21 cellular contexts compared by ENCODE assay signal in the genomic region with DNA sequence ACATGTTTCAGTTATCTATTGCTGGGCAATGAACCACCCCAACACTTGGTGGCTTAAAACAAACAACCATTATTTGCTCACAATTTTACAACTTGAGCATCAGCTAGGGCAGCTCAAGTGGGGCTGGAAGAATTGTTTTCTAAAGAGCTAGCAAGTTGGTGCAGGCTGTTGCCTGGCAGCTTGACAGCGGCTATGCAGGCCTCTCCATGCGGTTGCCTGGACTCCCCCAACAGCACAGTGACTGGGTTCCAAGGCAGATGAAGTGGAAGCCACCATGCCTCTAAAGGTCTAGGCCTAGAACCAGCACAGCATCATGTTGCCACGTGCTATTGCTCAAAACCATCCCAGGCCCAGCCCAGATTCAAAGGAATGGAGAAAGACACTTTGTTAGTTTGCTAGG.
A peak's percentile ranks its signal among the peaks of the same experiment; 100 is the strongest.
DNase-seq lines count a peak whose midpoint lies in the region; ATAC-seq and TF ChIP-seq lines count a peak whose summit lies in the region.
"Had no signal": no experiment of that assay in that cellular context is flagged by ENCODE, and none has a peak within 500 bp of the region (broad histone marks: within the 10 kb centered on the region; RNA-seq: fewer than 3 reads in every experiment).

No MANE protein-coding gene starts in this region.

- no peaks in the 10 kb centered on the region for H3K4me1 ChIP-seq in upper lobe of right lung

- DNase-seq in SHP77 (lab: John Stamatoyannopoulos, UW): peak; percentile 18 to 24
- no peak for DNase-seq in SHP77 treated with DMSO at 0.1 percent for 48 hours (lab: John Stamatoyannopoulos, UW)
- peak; percentile 86 for DNase-seq in NCI-H510A (lab: John Stamatoyannopoulos, UW)
- DNase-seq in upper lobe of right lung: no peak
- no peak for DNase-seq in GF-D8 (lab: John Stamatoyannopoulos, UW)
- no peak for DNase-seq in activated naive CD4-positive, alpha-beta T cell treated with anti-CD3 and anti-CD28 coated beads, Interleukin-2, amount 50 U/mL, for 72 hours (ENCODE audit: low spot score in 2 of 2)
- DNase-seq: activated CD8-positive, alpha-beta T cell treated with anti-CD3 and anti-CD28 coated beads, Interleukin-2, amount 10 ng/mL, durations not matched to agents 7 days and 5 days; activated naive CD4-positive, alpha-beta T cell treated with Interleukin-2 at 50 U/mL for 16 hours; activated T-cell treated with anti-CD3 and anti-CD28 coated beads, Interleukin-2, amount 50 U/mL, for 24 hours; DND-41; esophagus squamous epithelium; spleen; T-helper 17 cell had no signal

- no peak overlapping the region for H3K4me3 ChIP-seq in upper lobe of right lung
- H3K4me3 ChIP-seq: esophagus squamous epithelium, neural progenitor cell, SJSA1, spleen had no signal

- H3K36me3 ChIP-seq in upper lobe of right lung: no peaks in the 10 kb centered on the region
- H3K36me3 ChIP-seq: esophagus squamous epithelium, neural progenitor cell, SJSA1, spleen had no signal

- no peaks in the 10 kb centered on the region for H3K36me3 Mint-ChIP-seq in activated naive CD4-positive, alpha-beta T cell treated with anti-CD3 and anti-CD28 coated beads, Interleukin-2, amount 50 U/mL, for 72 hours
- H3K36me3 Mint-ChIP-seq: CD14-positive monocyte, neural progenitor cell had no signal

- intact Hi-C loops in upper lobe of right lung (cut with DNase I): no loop called here

- H3K9me3 ChIP-seq in upper lobe of right lung: no peaks in the 10 kb centered on the region
- H3K9me3 ChIP-seq: esophagus squamous epithelium, SJSA1, spleen had no signal

- no peak overlapping the region for H3K27ac ChIP-seq in upper lobe of right lung
- H3K27ac ChIP-seq: neural progenitor cell, SJSA1, spleen had no signal

- ATAC-seq in esophagus mucosa (peak; percentile 11), upper lobe of right lung (peak; percentile 31), HG02852 (IDR thresholded peaks at IDR 0.05; ENCODE audit: unreplicated experiment) (no peak)
- no peak for ATAC-seq in activated naive CD4-positive, alpha-beta T cell treated with anti-CD3 and anti-CD28 coated beads, Interleukin-2, amount 50 U/mL, for 72 hours
- ATAC-seq: activated CD4-positive, CD25-positive, alpha-beta regulatory T cell treated with anti-CD3 and anti-CD28 coated beads, Interleukin-2, amount 50 U/mL, for 24 hours; activated CD8-positive, alpha-beta T cell treated with anti-CD3 and anti-CD28 coated beads, Interleukin-2, amount 10 ng/mL, durations not matched to agents 7 days and 5 days; left lobe of liver; T-helper 17 cell had no signal

- no peaks in the 10 kb centered on the region for H3K27me3 ChIP-seq in upper lobe of right lung
- H3K27me3 ChIP-seq: esophagus squamous epithelium, neural progenitor cell, SJSA1, spleen had no signal

- H3K27ac Mint-ChIP-seq in activated naive CD4-positive, alpha-beta T cell treated with anti-CD3 and anti-CD28 coated beads, Interleukin-2, amount 50 U/mL, for 72 hours: no peak overlapping the region
- H3K27ac Mint-ChIP-seq: activated CD8-positive, alpha-beta T cell treated with anti-CD3 and anti-CD28 coated beads, Interleukin-2, amount 10 ng/mL, durations not matched to agents 7 days and 5 days; activated T-cell treated with anti-CD3 and anti-CD28 coated beads, Interleukin-2, amount 50 U/mL, for 24 hours; neural progenitor cell; T-helper 17 cell had no signal

- peaks cover 0 to 3% of the 10 kb centered on the region in 2 donors for H3K9me3 Mint-ChIP-seq in activated naive CD4-positive, alpha-beta T cell treated with anti-CD3 and anti-CD28 coated beads, Interleukin-2, amount 50 U/mL, for 72 hours
- H3K9me3 Mint-ChIP-seq: activated T-cell treated with anti-CD3 and anti-CD28 coated beads, Interleukin-2, amount 50 U/mL, for 24 hours; central memory CD8-positive, alpha-beta T cell had no signal

- no peak for TF ChIP-seq CTCF in upper lobe of right lung (IDR thresholded peaks at IDR 0.05)

Comparison
In these comparisons a context has a peak if more than half of its experiments do, and no peak if none do; other contexts are left out.
1. DNase-seq: peak in SHP77 (2 of 2) and NCI-H510A (single experiment); none in SHP77 treated with DMSO at 0.1 percent for 48 hours (single experiment), upper lobe of right lung (single experiment), GF-D8 (single experiment) and activated naive CD4-positive, alpha-beta T cell treated with anti-CD3 and anti-CD28 coated beads, Interleukin-2, amount 50 U/mL, for 72 hours (0 of 2).
2. ATAC-seq: peak in esophagus mucosa (single experiment) and upper lobe of right lung (single experiment); none in HG02852 (single experiment) and activated naive CD4-positive, alpha-beta T cell treated with anti-CD3 and anti-CD28 coated beads, Interleukin-2, amount 50 U/mL, for 72 hours (0 of 2).